In genomic region chr7:140122975-140123374, GRCh38 we compare ENCODE assay signal across 22 cellular contexts.
"Had no signal": no experiment of that assay in that cellular context is flagged by ENCODE, and none has a peak within 500 bp of the region (broad histone marks: within the 10 kb centered on the region; RNA-seq: fewer than 3 reads in every experiment).

No MANE protein-coding gene starts in this region.

- H3K27ac Mint-ChIP-seq: activated naive CD8-positive, alpha-beta T cell treated with anti-CD3 and anti-CD28 coated beads, Interleukin-2, amount 10 ng/mL, durations not matched to agents 7 days and 5 days; effector memory CD8-positive, alpha-beta T cell; natural killer cell treated with Interleukin-12 subunit alpha and Interleukin-12 subunit beta and Interleukin-15 and Interleukin-18, amount 100 ng/mL, for 72 hours had no signal

- H3K27me3 Mint-ChIP-seq: activated naive CD8-positive, alpha-beta T cell treated with anti-CD3 and anti-CD28 coated beads, Interleukin-2, amount 10 ng/mL, durations not matched to agents 7 days and 5 days; effector memory CD8-positive, alpha-beta T cell; natural killer cell treated with Interleukin-12 subunit alpha and Interleukin-12 subunit beta and Interleukin-15 and Interleukin-18, amount 100 ng/mL, for 72 hours had no signal

- H3K79me2 ChIP-seq: hepatocyte had no signal

- H3K27me3 ChIP-seq: brain microvascular endothelial cell, hepatocyte, spleen had no signal

- H3K27ac ChIP-seq: brain microvascular endothelial cell, hepatocyte, spleen, thoracic aorta had no signal

- H3K4me3 Mint-ChIP-seq: activated naive CD8-positive, alpha-beta T cell treated with anti-CD3 and anti-CD28 coated beads, Interleukin-2, amount 10 ng/mL, durations not matched to agents 7 days and 5 days; effector memory CD8-positive, alpha-beta T cell; natural killer cell treated with Interleukin-12 subunit alpha and Interleukin-12 subunit beta and Interleukin-15 and Interleukin-18, amount 100 ng/mL, for 72 hours had no signal

- H3K4me2 ChIP-seq: hepatocyte had no signal

- H3K4me3 ChIP-seq: hepatocyte, mucosa of descending colon, spleen, thoracic aorta had no signal

- H3K9me3 Mint-ChIP-seq: activated naive CD8-positive, alpha-beta T cell treated with anti-CD3 and anti-CD28 coated beads, Interleukin-2, amount 10 ng/mL, durations not matched to agents 7 days and 5 days; effector memory CD8-positive, alpha-beta T cell; natural killer cell treated with Interleukin-12 subunit alpha and Interleukin-12 subunit beta and Interleukin-15 and Interleukin-18, amount 100 ng/mL, for 72 hours had no signal

- DNase-seq: activated CD4-positive, alpha-beta T cell treated with anti-CD3 and anti-CD28 coated beads, Interleukin-2, amount 50 U/mL, for 1 hour; activated CD4-positive, CD25-positive, alpha-beta regulatory T cell treated with anti-CD3 and anti-CD28 coated beads, Interleukin-2, amount 50 U/mL, for 72 hours; activated naive CD4-positive, alpha-beta T cell; activated naive CD8-positive, alpha-beta T cell treated with anti-CD3 and anti-CD28 coated beads, Interleukin-2, amount 10 ng/mL, durations not matched to agents 7 days and 5 days; amniotic stem cell; brain microvascular endothelial cell; caudate nucleus; cortex of kidney; effector memory CD8-positive, alpha-beta T cell; glutamatergic neuron; left cardiac atrium; left ventricle myocardium superior; mucosa of descending colon; right cardiac atrium; spleen; stimulated activated naive CD4-positive, alpha-beta T cell treated with Interleukin-2 at 50 U/mL for 16 hours; T-helper 2 cell; trophoblast cell had no signal

- H2AFZ ChIP-seq: hepatocyte had no signal

- ATAC-seq: effector memory CD8-positive, alpha-beta T cell; left cardiac atrium; left ventricle myocardium superior; mucosa of descending colon; natural killer cell treated with Interleukin-12 subunit alpha and Interleukin-12 subunit beta and Interleukin-15 and Interleukin-18, amount 100 ng/mL, for 72 hours; right cardiac atrium; SK-N-SH treated with all-trans-retinoic acid at 6 μM for 48 hours had no signal

- H3K36me3 ChIP-seq: brain microvascular endothelial cell had no signal

- H3K9me3 ChIP-seq: mucosa of descending colon, spleen, thoracic aorta had no signal
